1 cellular context compared by ENCODE assay signal in genomic region chr1:107597290-107597689, GRCh38.
A peak's percentile ranks its signal among the peaks of the same experiment; 100 is the strongest.
TF ChIP-seq lines count a peak whose summit lies in the region.

No MANE protein-coding gene starts in this region.

TF ChIP-seq in HepG2, 621 proteins besides CTCF, POLR2A, EP300 and RAD21 (continued from another document and continues in another):
- TF ChIP-seq CBX2 (IDR thresholded peaks at IDR 0.05; ENCODE audit: low read depth, low read length) = no peak
- TF ChIP-seq CBX2 (CRISPR knock-in tag; IDR thresholded peaks at IDR 0.05; ENCODE audit: low read depth) = no peak
- TF ChIP-seq ZBTB40 (IDR thresholded peaks at IDR 0.05) = no peak
- TF ChIP-seq ZBTB40 (CRISPR knock-in tag; IDR thresholded peaks at IDR 0.05) = no peak; the same call in 1 of the 2 replicates
- no peak for TF ChIP-seq TCF12 (IDR thresholded peaks at IDR 0.05)
- peak; percentile 44; the same call in 1 of the 2 replicates for TF ChIP-seq TCF12 (CRISPR knock-in tag; IDR thresholded peaks at IDR 0.05)
- TF ChIP-seq ZNF567 (CRISPR knock-in tag; IDR thresholded peaks at IDR 0.05; ENCODE audit: borderline replicate concordance) = no peak
- no peak for TF ChIP-seq ATF5 (CRISPR knock-in tag; IDR thresholded peaks at IDR 0.05; ENCODE audit: low read depth)
- TF ChIP-seq FIP1L1 (IDR thresholded peaks at IDR 0.05; ENCODE audit: borderline replicate concordance, insufficient read depth, low read depth, low read length) = no peak
- TF ChIP-seq HOXA7 (CRISPR knock-in tag; IDR thresholded peaks at IDR 0.05) = no peak
- TF ChIP-seq ARHGAP35 (CRISPR knock-in tag; IDR thresholded peaks at IDR 0.05; ENCODE audit: borderline replicate concordance) = no peak
- TF ChIP-seq ADNP (CRISPR knock-in tag; IDR thresholded peaks at IDR 0.05) = no peak
- TF ChIP-seq CC2D1A (CRISPR knock-in tag; IDR thresholded peaks at IDR 0.05) = no peak
- TF ChIP-seq SYNCRIP (IDR thresholded peaks at IDR 0.05; ENCODE audit: insufficient read depth, low read depth, low read length) = no peak
- no peak for TF ChIP-seq ZNF687 (CRISPR knock-in tag; IDR thresholded peaks at IDR 0.05)
- peak; percentile 39; the same call in 1 of the 2 replicates for TF ChIP-seq HDAC1 (CRISPR knock-in tag; IDR thresholded peaks at IDR 0.05)
- no peak for TF ChIP-seq KLF12 (CRISPR knock-in tag; IDR thresholded peaks at IDR 0.05; ENCODE audit: borderline replicate concordance)
- no peak for TF ChIP-seq GLMP (CRISPR knock-in tag; IDR thresholded peaks at IDR 0.05; ENCODE audit: borderline replicate concordance)
- peak; percentile 75 for TF ChIP-seq TCF7L2 (IDR thresholded peaks at IDR 0.05; ENCODE audit: low read depth, low read length)
- no peak for TF ChIP-seq PRDM4 (CRISPR knock-in tag; IDR thresholded peaks at IDR 0.05; ENCODE audit: borderline replicate concordance)
- no peak for TF ChIP-seq AHR (CRISPR knock-in tag; IDR thresholded peaks at IDR 0.05)
- TF ChIP-seq SRF (IDR thresholded peaks at IDR 0.05; ENCODE audit: low read depth, low read length) = no peak
- TF ChIP-seq ZNF343 (CRISPR knock-in tag; IDR thresholded peaks at IDR 0.05) = no peak
- no peak for TF ChIP-seq SRY (CRISPR knock-in tag; IDR thresholded peaks at IDR 0.05)
- TF ChIP-seq IRF2 (CRISPR knock-in tag; IDR thresholded peaks at IDR 0.05) = 0 out of 2 replicates have a peak, but pooled peaks have one; percentile 28
- TF ChIP-seq PHB2 (IDR thresholded peaks at IDR 0.05; ENCODE audit: partially characterized antibody) = no peak
- TF ChIP-seq HDAC2 (CRISPR knock-in tag; IDR thresholded peaks at IDR 0.05) = peak; percentile 63
- TF ChIP-seq ZNF326 (CRISPR knock-in tag; IDR thresholded peaks at IDR 0.05; ENCODE audit: borderline replicate concordance) = no peak
- no peak for TF ChIP-seq ZNF263 (CRISPR knock-in tag; IDR thresholded peaks at IDR 0.05)
- TF ChIP-seq ZNF674 (CRISPR knock-in tag; IDR thresholded peaks at IDR 0.05; ENCODE audit: low read depth) = no peak
- no peak for TF ChIP-seq GMEB1 (CRISPR knock-in tag; IDR thresholded peaks at IDR 0.05; ENCODE audit: borderline replicate concordance)
- TF ChIP-seq ZNF33A (CRISPR knock-in tag; IDR thresholded peaks at IDR 0.05; ENCODE audit: borderline replicate concordance) = no peak
- peak; percentile 82 for TF ChIP-seq HMG20A (CRISPR knock-in tag; IDR thresholded peaks at IDR 0.05; ENCODE audit: borderline replicate concordance)
- no peak for TF ChIP-seq MLXIP (CRISPR knock-in tag; IDR thresholded peaks at IDR 0.05; ENCODE audit: borderline replicate concordance)
